ENCODE assay signal across 12 cellular contexts in genomic region chr3:50639055-50639494, GRCh38. TPM values are rescaled to one million over a fixed set of nuclear protein-coding genes. Genes with fewer than 3 reads are reported as not detected.
DNase-seq lines count a peak whose midpoint lies in the region; ATAC-seq, FAIRE-seq and TF ChIP-seq lines count a peak whose summit lies in the region.
"Had no signal": no experiment of that assay in that cellular context is flagged by ENCODE, and none has a peak within 500 bp of the region (broad histone marks: within the 10 kb centered on the region; RNA-seq: fewer than 3 reads in every experiment).

No MANE protein-coding gene starts in this region.

- H3K27me3 Mint-ChIP-seq in naive thymus-derived CD8-positive, alpha-beta T cell = no peaks in the 10 kb centered on the region

- peaks cover 27 to 42% (median 37%) of the 10 kb centered on the region in 4 donors for H3K4me1 Mint-ChIP-seq in naive thymus-derived CD8-positive, alpha-beta T cell

- peaks cover 0 to 10% of the 10 kb centered on the region in 2 experiments; a peak in 1 of 4 replicates for H3K79me2 ChIP-seq in H1 (ENCODE audit: control insufficient read depth in 1 of 2, insufficient read depth in 2 of 2, low read length in 2 of 2)

- H3K4me1 ChIP-seq in H1 (replicated peaks in 1 of 4; ENCODE audit: control insufficient read depth in 3 of 4, insufficient read depth in 4 of 4, low read length in 3 of 4) = peaks cover 2 to 15% (median 8%) of the 10 kb centered on the region in 4 experiments; a peak in 6 of 7 replicates

- H4K8ac ChIP-seq in H1 (ENCODE audit: extremely low read depth, insufficient read depth, low read length) = no peak overlapping the region

- H3K79me1 ChIP-seq in H1 (ENCODE audit: low read depth, low read length) = peaks cover 10% of the 10 kb centered on the region; the same call in 1 of the 2 replicates

- no peak for TF ChIP-seq CTCF in H1 (IDR thresholded peaks at IDR 0.05; ENCODE audit: control extremely low read depth in 1 of 3, insufficient read depth in 1 of 3, low read depth in 1 of 3, low read length in 3 of 3)

- no peak overlapping the region for H2BK120ac ChIP-seq in H1 (replicated peaks; ENCODE audit: low read depth, low read length)

- H2BK5ac ChIP-seq in H1 (ENCODE audit: low read depth, low read length) = no peak overlapping the region

- no peak overlapping the region for H3K14ac ChIP-seq in H1 (ENCODE audit: insufficient read length)

- no peak overlapping the region for H4K91ac ChIP-seq in H1 (replicated peaks; ENCODE audit: insufficient read length, low read length)

- TF ChIP-seq EP300 in H1 (IDR thresholded peaks at IDR 0.05; ENCODE audit: borderline replicate concordance in 1 of 2, low read depth in 2 of 2, low read length in 2 of 2) = no peak

- no peak overlapping the region for H3K4me2 ChIP-seq in H1 (ENCODE audit: insufficient read depth in 1 of 2, low read depth in 2 of 2, low read length in 2 of 2)

- no peak overlapping the region for H2BK20ac ChIP-seq in H1 (ENCODE audit: low read length)

- H3K27ac ChIP-seq in H1 (ENCODE audit: low read depth, low read length) = no peak overlapping the region
- H3K27ac ChIP-seq: transverse colon had no signal

- no peak overlapping the region for H3K18ac ChIP-seq in H1 (ENCODE audit: extremely low read depth, low read length)

- DNase-seq in Daoy (ENCODE audit: low read depth) (peak; percentile 79), RPMI7951 (ENCODE audit: low read depth) (peak; percentile 71), H1 (ENCODE audit: low read depth in 1 of 2, low spot score in 2 of 2) (no peak), C1 segment of cervical spinal cord (lab: John Stamatoyannopoulos, UW) (no peak), nucleus accumbens (lab: John Stamatoyannopoulos, UW) (no peak), frontal cortex (ENCODE audit: low spot score in 2 of 2) (no peak)
- DNase-seq in naive thymus-derived CD8-positive, alpha-beta T cell = no peak
- DNase-seq: activated CD4-positive, CD25-positive, alpha-beta regulatory T cell; NCI-H1092; transverse colon had no signal

- H3K23ac ChIP-seq in H1 (ENCODE audit: insufficient read length) = no peak overlapping the region

- H3K4me3 ChIP-seq in H1 (ENCODE audit: extremely low read depth in 1 of 4, insufficient read depth in 2 of 4, low read depth in 3 of 4, low read length in 4 of 4) = no peak overlapping the region
- H3K4me3 ChIP-seq: transverse colon had no signal

- H3K9me3 Mint-ChIP-seq in naive thymus-derived CD8-positive, alpha-beta T cell = no peaks in the 10 kb centered on the region

- no peak overlapping the region for H2AK5ac ChIP-seq in H1 (ENCODE audit: low read depth, low read length)

- peaks cover 0 to 44% (median 6%) of the 10 kb centered on the region in 3 donors for H3K36me3 Mint-ChIP-seq in naive thymus-derived CD8-positive, alpha-beta T cell

- no peaks in the 10 kb centered on the region for H3K27me3 ChIP-seq in H1 (replicated peaks in 1 of 4; ENCODE audit: control insufficient read depth in 3 of 4, extremely low read depth in 1 of 4, insufficient read depth in 3 of 4, low read length in 3 of 4)
- H3K27me3 ChIP-seq: transverse colon had no signal

- H3K4ac ChIP-seq in H1 (replicated peaks; ENCODE audit: insufficient read length, low read depth, low read length) = no peak overlapping the region

- peaks cover 3 to 15% of the 10 kb centered on the region in 2 experiments for H4K20me1 ChIP-seq in H1 (replicated peaks in 1 of 2; ENCODE audit: control insufficient read depth in 1 of 2, insufficient read depth in 2 of 2, low read length in 2 of 2)

- no peaks in the 10 kb centered on the region for H3K9me3 ChIP-seq in H1 (ENCODE audit: insufficient read depth in 2 of 2, low read depth in 1 of 2, low read length in 1 of 2)
- H3K9me3 ChIP-seq: transverse colon had no signal

- WGBS in H1 (ENCODE audit: extremely low coverage in 1 of 2, insufficient coverage in 1 of 2, insufficient read length in 1 of 2, insufficient replicate concordance in 2 of 2, low coverage in 1 of 2, low lambda C conversion rate in 2 of 2, missing lambda C conversion rate in 1 of 2), 2 experiments = 89% methylated on average over 6 of the region's 6 CpGs; no CpG with 5 or more reads in 1 of the 2 experiments

- TF ChIP-seq POLR2A in H1 (IDR thresholded peaks at IDR 0.05; ENCODE audit: control extremely low read depth in 1 of 2, low read depth in 2 of 2, low read length in 2 of 2) = no peak

- H3K27ac Mint-ChIP-seq in naive thymus-derived CD8-positive, alpha-beta T cell = peak overlapping the region in 8 of 10 donors; percentile 33 to 87 (median 51)

- H2BK15ac ChIP-seq in H1 (ENCODE audit: low read length) = no peak overlapping the region

- ATAC-seq in naive thymus-derived CD8-positive, alpha-beta T cell = no peak
- ATAC-seq in HG03457 (IDR thresholded peaks at IDR 0.05; ENCODE audit: unreplicated experiment) = no peak

- no peak overlapping the region for H2AFZ ChIP-seq in H1 (ENCODE audit: low read length)

- H4K5ac ChIP-seq in H1 (ENCODE audit: insufficient read length, low read depth, low read length) = peak overlapping the region; percentile 10

- POLR2A ChIA-PET in H1 (lab: Charles Lee; ENCODE audit: partially characterized antibody) = interaction anchor here (0.9 to 1.3 kb wide), 2 partner anchors 11 to 40 kb away, joined by 3 to 6 read pairs; no protein-coding TSS in a partner anchor
- POLR2A ChIA-PET in naive thymus-derived CD8-positive, alpha-beta T cell (lab: Charles Lee) = no interaction called here

- no peak overlapping the region for H3K4me3 Mint-ChIP-seq in naive thymus-derived CD8-positive, alpha-beta T cell

- no peaks in the 10 kb centered on the region for H3K23me2 ChIP-seq in H1 (ENCODE audit: low read depth, low read length)

- no peak overlapping the region for H3K56ac ChIP-seq in H1 (replicated peaks; ENCODE audit: insufficient read length, low read depth, low read length)

- FAIRE-seq in H1 (lab: Jason Lieb, UNC) (no peak), frontal cortex (lab: Jason Lieb, UNC) (no peak)

- no peak overlapping the region for H2BK12ac ChIP-seq in H1 (ENCODE audit: low read depth, low read length)

- no peak for TF ChIP-seq RAD21 in H1 (IDR thresholded peaks at IDR 0.05 in 1 of 2, conservative IDR thresholded peaks at IDR 0.05 in 1 of 2; ENCODE audit: low read depth in 2 of 2, low read length in 2 of 2)

- CTCF ChIA-PET in H1 (lab: Charles Lee; ENCODE audit: partially characterized antibody) = interaction anchor here (1.2 to 63.8 kb wide), 4 partner anchors 11 to 671 kb away, joined by 3 to 1262 read pairs (median 633); partner anchors contain the start of genes CISH, DOCK3 and MAPKAPK3

- H3K9ac ChIP-seq in H1 (replicated peaks in 1 of 4; ENCODE audit: extremely low read depth in 1 of 4, low read depth in 3 of 4, low read length in 3 of 4) = no peak overlapping the region

- peaks cover 0 to 14% (median 0%) of the 10 kb centered on the region in 4 experiments; a peak in 4 of 8 replicates for H3K36me3 ChIP-seq in H1 (ENCODE audit: control insufficient read depth in 2 of 4, insufficient read depth in 4 of 4, low read length in 3 of 4)

TF ChIP-seq in H1, 55 proteins besides CTCF, POLR2A, EP300 and RAD21 (continues in another document):
- TF ChIP-seq POLR2AphosphoS5 (IDR thresholded peaks at IDR 0.05; ENCODE audit: low read depth, low read length) = no peak

RNA-seq across cellular contexts. Expression of gene MAPKAPK3, which starts 22.1 kb away (rescaled TPM):
- total RNA-seq in Daoy (2014; rRNA removed; shearing (Covaris generic)) = 21.7 and 23.4 TPM in 2 replicates
- 65.7 and 75.5 TPM in 2 replicates for total RNA-seq in RPMI7951 (2014; rRNA removed; shearing (Covaris generic))
- total RNA-seq in H1 (2021; fragmentation: NEBNext Ultra II Directional; extraction: Animal tissue kit (Norgen Biotek cat#: 25700)) = 52.7 and 65.4 TPM in 2 replicates
- 87.9 and 99.8 TPM in 2 replicates for polyA plus RNA-seq in H1 (2011; rRNA removed)
- 82.8 TPM for polyA plus RNA-seq in H1 (2011; cell fraction: cytosol; rRNA removed)
- polyA plus RNA-seq in H1 (2011; cell fraction: nucleus; rRNA removed) = 79.2 TPM
- 48.0 to 63.0 TPM (median 59.2 TPM) in 4 replicates for polyA plus RNA-seq in H1 (2012, experiment 1 of 2)
- polyA plus RNA-seq in H1 (2012, experiment 2 of 2) = 82.4 TPM
- polyA plus RNA-seq in H1 (2013, experiment 1 of 2) = 39.1 TPM
- 40.2 TPM for polyA plus RNA-seq in H1 (2013, experiment 2 of 2)
- 77.9 and 129 TPM in 2 replicates for polyA minus RNA-seq in H1 (2011; rRNA and poly(A)+ RNA removed)
- 31.9 TPM for polyA minus RNA-seq in H1 (2011; cell fraction: cytosol; rRNA and poly(A)+ RNA removed)
- polyA minus RNA-seq in H1 (2011; cell fraction: nucleus; rRNA and poly(A)+ RNA removed) = 34.5 TPM
- 10 to 100 TPM; 27.5 TPM for total RNA-seq in naive thymus-derived CD8-positive, alpha-beta T cell
- polyA plus RNA-seq in naive thymus-derived CD8-positive, alpha-beta T cell = 10 to 100 TPM; 42.4 to 48.2 (median 48.1) TPM
- total RNA-seq in frontal cortex = 2.9 TPM

RNA-seq across cellular contexts. Expression of gene CISH, which starts 27.5 kb away (rescaled TPM):
- 0.46 TPM in 1 of 2 replicates, not detected in the other for total RNA-seq in Daoy (2014; rRNA removed; shearing (Covaris generic))
- total RNA-seq in RPMI7951 (2014; rRNA removed; shearing (Covaris generic)) = 1.1 and 1.8 TPM in 2 replicates
- total RNA-seq in H1 (2021; fragmentation: NEBNext Ultra II Directional; extraction: Animal tissue kit (Norgen Biotek cat#: 25700)) = 1.9 and 3.1 TPM in 2 replicates
- 2.2 and 3.0 TPM in 2 replicates for polyA plus RNA-seq in H1 (2011; rRNA removed)
- 1.0 TPM for polyA plus RNA-seq in H1 (2011; cell fraction: cytosol; rRNA removed)
- 1.6 TPM for polyA plus RNA-seq in H1 (2011; cell fraction: nucleus; rRNA removed)
- polyA plus RNA-seq in H1 (2012, experiment 1 of 2) = 1.4 to 2.6 TPM (median 1.8 TPM) in 4 replicates
- polyA plus RNA-seq in H1 (2012, experiment 2 of 2) = 1.7 TPM
- polyA plus RNA-seq in H1 (2013, experiment 1 of 2) = 1.7 TPM
- 1.7 TPM for polyA plus RNA-seq in H1 (2013, experiment 2 of 2)
- 1.8 TPM in 2 replicates for polyA minus RNA-seq in H1 (2011; rRNA and poly(A)+ RNA removed)
- 1.6 TPM for polyA minus RNA-seq in H1 (2011; cell fraction: cytosol; rRNA and poly(A)+ RNA removed)
- 2.2 TPM for polyA minus RNA-seq in H1 (2011; cell fraction: nucleus; rRNA and poly(A)+ RNA removed)
- total RNA-seq in naive thymus-derived CD8-positive, alpha-beta T cell = 1 to 10 TPM; 8.1 to 8.8 TPM
- polyA plus RNA-seq in naive thymus-derived CD8-positive, alpha-beta T cell = 100 to 1,000 TPM in 2 of 3 donors, 10 to 100 TPM in 1; 16.3 to 135 (median 100) TPM
- total RNA-seq in frontal cortex = 0.41 TPM
- polyA plus RNA-seq: neural cell had no signal

RNA-seq across cellular contexts. Expression of gene DOCK3, which starts 35.7 kb away (rescaled TPM):
- 0.36 and 0.51 TPM in 2 replicates for total RNA-seq in Daoy (2014; rRNA removed; shearing (Covaris generic))
- total RNA-seq in RPMI7951 (2014; rRNA removed; shearing (Covaris generic)) = 0.10 and 0.12 TPM in 2 replicates
- total RNA-seq in H1 (2021; fragmentation: NEBNext Ultra II Directional; extraction: Animal tissue kit (Norgen Biotek cat#: 25700)) = 4.6 and 5.0 TPM in 2 replicates
- polyA plus RNA-seq in H1 (2011; rRNA removed) = 2.7 and 3.6 TPM in 2 replicates
- 3.1 TPM for polyA plus RNA-seq in H1 (2011; cell fraction: cytosol; rRNA removed)
- polyA plus RNA-seq in H1 (2011; cell fraction: nucleus; rRNA removed) = 13.9 TPM
- polyA plus RNA-seq in H1 (2012, experiment 1 of 2) = 3.8 to 5.0 TPM (median 4.6 TPM) in 4 replicates
- 0.35 TPM for polyA plus RNA-seq in H1 (2012, experiment 2 of 2)
- polyA plus RNA-seq in H1 (2013, experiment 1 of 2) = 2.4 TPM
- 2.2 TPM for polyA plus RNA-seq in H1 (2013, experiment 2 of 2)
- 10.1 and 12.7 TPM in 2 replicates for polyA minus RNA-seq in H1 (2011; rRNA and poly(A)+ RNA removed)
- 3.2 TPM for polyA minus RNA-seq in H1 (2011; cell fraction: cytosol; rRNA and poly(A)+ RNA removed)
- polyA minus RNA-seq in H1 (2011; cell fraction: nucleus; rRNA and poly(A)+ RNA removed) = 17.4 TPM
- 1 to 10 TPM; 1.5 to 1.9 TPM for total RNA-seq in naive thymus-derived CD8-positive, alpha-beta T cell
- polyA plus RNA-seq in naive thymus-derived CD8-positive, alpha-beta T cell = under 1 TPM; 0.14 to 0.63 (median 0.22) TPM
- total RNA-seq in frontal cortex = 39.9 TPM

Comparison
In these comparisons a context has a peak if more than half of its experiments do, and no peak if none do; other contexts are left out.
1. DNase-seq: peak in Daoy (single experiment) and RPMI7951 (single experiment); none in H1 (0 of 2), naive thymus-derived CD8-positive, alpha-beta T cell (0 of 10), C1 segment of cervical spinal cord (0 of 14), nucleus accumbens (0 of 56) and frontal cortex (0 of 2).